Comparison of ENCODE assay signal across 8 cellular contexts in the genomic region with DNA sequence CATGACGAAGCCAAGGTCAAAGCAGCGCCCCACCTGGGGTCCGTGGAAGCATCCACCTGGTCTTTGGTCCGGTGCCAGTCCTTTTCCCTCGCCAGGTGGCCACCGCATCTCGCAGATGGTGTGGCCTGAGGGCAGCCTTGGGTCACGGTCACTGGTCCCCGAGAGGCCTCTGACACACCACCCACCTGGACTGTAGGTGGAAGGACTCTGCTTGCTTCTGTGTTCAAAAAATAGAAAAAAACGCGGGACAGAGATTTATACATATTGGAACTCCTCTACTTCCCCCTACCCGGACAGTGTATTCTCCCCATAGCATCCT. TPM values are rescaled to one million over a fixed set of nuclear protein-coding genes. Genes with fewer than 3 reads are reported as not detected.
DNase-seq lines count a peak whose midpoint lies in the region; ATAC-seq and TF ChIP-seq lines count a peak whose summit lies in the region.

No MANE protein-coding gene starts in this region.

- H3K27ac Mint-ChIP-seq in CD14-positive monocyte: peak overlapping the region in 2 of 7 donors; percentile 10 to 50
- H3K27ac Mint-ChIP-seq in glutamatergic neuron (ENCODE audit: unreplicated experiment): no peak overlapping the region
- H3K27ac Mint-ChIP-seq in stimulated activated naive B cell treated with anti-CD40 and anti-IgM and Interleukin-4, amounts not matched to agents 10 μg/mL and 1 μg/mL and 100 μg/mL, for 72 hours: no peak overlapping the region

- CTCF ChIA-PET in PC-9 (lab: Charles Lee): interaction anchor here (0.7 kb wide), 2 partner anchors 12 to 32 kb away, joined by 4 read pairs; no protein-coding TSS in a partner anchor

- no peaks in the 10 kb centered on the region for H3K36me3 Mint-ChIP-seq in CD14-positive monocyte
- H3K36me3 Mint-ChIP-seq in glutamatergic neuron (ENCODE audit: unreplicated experiment): no peaks in the 10 kb centered on the region
- H3K36me3 Mint-ChIP-seq in stimulated activated naive B cell treated with anti-CD40 and anti-IgM and Interleukin-4, amounts not matched to agents 10 μg/mL and 1 μg/mL and 100 μg/mL, for 72 hours: no peaks in the 10 kb centered on the region

- BruUV-seq in PC-9 (replicated peaks; lab: Mats Ljungman, UMichigan): no TSS peak

- DNase-seq in CD14-positive monocyte (ENCODE audit: low spot score): no peak
- DNase-seq in PC-9: no peak
- no peak for DNase-seq in glutamatergic neuron
- no peak for DNase-seq in stimulated activated naive B cell treated with anti-CD40 and anti-IgM and Interleukin-4, amounts not matched to agents 10 μg/mL and 1 μg/mL and 100 μg/mL, for 72 hours
- no peak for DNase-seq in sciatic nerve (ENCODE audit: low spot score)
- no peak for DNase-seq in NCI-H1436 (lab: John Stamatoyannopoulos, UW)
- DNase-seq in COR-L47 (lab: John Stamatoyannopoulos, UW): no peak

- TF ChIP-seq CTCF in CD14-positive monocyte (IDR thresholded peaks at IDR 0.05) (no peak), PC-9 (conservative IDR thresholded peaks at IDR 0.05) (no peak), glutamatergic neuron (IDR thresholded peaks at IDR 0.05; ENCODE audit: partially characterized antibody, unreplicated experiment) (no peak)

- H3K9me2 ChIP-seq in PC-9 (ENCODE audit: insufficient read depth): no peaks in the 10 kb centered on the region

- no peaks in the 10 kb centered on the region for H3K79me2 ChIP-seq in PC-9 (ENCODE audit: low read depth)

- no peaks in the 10 kb centered on the region for H3K27me3 ChIP-seq in PC-9 (ENCODE audit: insufficient read depth, low read depth)

- peaks cover 0 to 1% (median 0%) of the 10 kb centered on the region in 7 donors for H3K9me3 Mint-ChIP-seq in CD14-positive monocyte
- H3K9me3 Mint-ChIP-seq in glutamatergic neuron (ENCODE audit: unreplicated experiment): peaks cover 3% of the 10 kb centered on the region
- H3K9me3 Mint-ChIP-seq in stimulated activated naive B cell treated with anti-CD40 and anti-IgM and Interleukin-4, amounts not matched to agents 10 μg/mL and 1 μg/mL and 100 μg/mL, for 72 hours: no peaks in the 10 kb centered on the region

- peak overlapping the region; percentile 81 for H3K4me2 ChIP-seq in PC-9

- no peaks in the 10 kb centered on the region for H3K9me3 ChIP-seq in PC-9 (ENCODE audit: insufficient read depth, low read depth)

- peak; percentile 20 for ATAC-seq in GM21717 (IDR thresholded peaks at IDR 0.05; ENCODE audit: unreplicated experiment)
- ATAC-seq in stimulated activated naive B cell treated with anti-CD40 and anti-IgM and Interleukin-4, amounts not matched to agents 10 μg/mL and 1 μg/mL and 100 μg/mL, for 72 hours (replicated peaks): peak in 1 of 2 donors; percentile 11
- no peak for ATAC-seq in sciatic nerve

- H3K4me3 ChIP-seq in PC-9: peak overlapping the region; percentile 87

- no peaks in the 10 kb centered on the region for H4K20me1 ChIP-seq in PC-9 (ENCODE audit: insufficient read depth)

- peaks cover 12% of the 10 kb centered on the region for H3K4me1 ChIP-seq in PC-9 (replicated peaks; ENCODE audit: insufficient read depth)

- peak overlapping the region; percentile 98 to 99 for H3K4me3 Mint-ChIP-seq in CD14-positive monocyte
- H3K4me3 Mint-ChIP-seq in glutamatergic neuron (ENCODE audit: unreplicated experiment): peak overlapping the region; percentile 81
- H3K4me3 Mint-ChIP-seq in stimulated activated naive B cell treated with anti-CD40 and anti-IgM and Interleukin-4, amounts not matched to agents 10 μg/mL and 1 μg/mL and 100 μg/mL, for 72 hours: peak overlapping the region; percentile 99 to 100

- peak overlapping the region; percentile 77; the same call in 1 of the 2 replicates for H2AFZ ChIP-seq in PC-9

- H3K27me3 Mint-ChIP-seq in CD14-positive monocyte (ENCODE audit: low read depth in 3 of 3): peaks cover 2 to 16% (median 10%) of the 10 kb centered on the region in 3 donors
- peaks cover 1% of the 10 kb centered on the region for H3K27me3 Mint-ChIP-seq in glutamatergic neuron (ENCODE audit: unreplicated experiment)
- H3K27me3 Mint-ChIP-seq in stimulated activated naive B cell treated with anti-CD40 and anti-IgM and Interleukin-4, amounts not matched to agents 10 μg/mL and 1 μg/mL and 100 μg/mL, for 72 hours: no peaks in the 10 kb centered on the region

- H3K36me3 ChIP-seq in PC-9 (ENCODE audit: low read depth): no peaks in the 10 kb centered on the region

- peaks cover 31% of the 10 kb centered on the region for H3K4me1 Mint-ChIP-seq in CD14-positive monocyte
- H3K4me1 Mint-ChIP-seq in glutamatergic neuron (ENCODE audit: low read depth, unreplicated experiment): no peaks in the 10 kb centered on the region
- H3K4me1 Mint-ChIP-seq in stimulated activated naive B cell treated with anti-CD40 and anti-IgM and Interleukin-4, amounts not matched to agents 10 μg/mL and 1 μg/mL and 100 μg/mL, for 72 hours: peaks cover 22 to 37% of the 10 kb centered on the region in 2 donors

- H3K27ac ChIP-seq in PC-9: no peak overlapping the region

- POLR2A ChIA-PET in PC-9 (lab: Charles Lee; ENCODE audit: unreplicated experiment): no interaction called here

- H3F3A ChIP-seq in PC-9 (ENCODE audit: insufficient read depth, low read depth): 0 out of 2 replicates have a peak, but pooled peaks cover 15% of the 10 kb centered on the region

- intact Hi-C loops in CD14-positive monocyte (cut with micrococcal nuclease): loop anchor here in 1 of 2 donors (10.0 kb wide), 1 partner anchor 107 kb away; no protein-coding TSS in a partner anchor
- intact Hi-C loops in PC-9 (cut with micrococcal nuclease; ENCODE audit: unreplicated experiment): loop anchor here (5.0 kb wide), 1 partner anchor 115 kb away; the partner anchor contains the start of gene SNAPC3
- intact Hi-C loops in sciatic nerve (cut with DNase I): no loop called here

RNA-seq across cellular contexts. Expression of gene TTC39B, which starts 0.5 kb away (rescaled TPM):
- 1 to 10 TPM in 1 of 2 donors, under 1 TPM in 1; 0.87 to 3.1 TPM for polyA plus RNA-seq in CD14-positive monocyte
- total RNA-seq in PC-9 (2021) (8.7 and 8.8 TPM in 2 replicates), glutamatergic neuron (ENCODE audit: unreplicated experiment) (3.1 TPM), sciatic nerve (17.7 TPM)
